In genomic region chr15:56243117-56243773, GRCh38 we compare ENCODE assay signal across 8 cellular contexts. TPM values are rescaled to one million over a fixed set of nuclear protein-coding genes. Genes with fewer than 3 reads are reported as not detected.
A peak's percentile ranks its signal among the peaks of the same experiment; 100 is the strongest.
DNase-seq lines count a peak whose midpoint lies in the region; ATAC-seq, FAIRE-seq and TF ChIP-seq lines count a peak whose summit lies in the region.

No MANE protein-coding gene starts in this region.

- intact Hi-C loops in dorsolateral prefrontal cortex (cut with DNase I): loop anchor here in 1 of 2 donors (5.0 to 10.0 kb wide), 2 partner anchors 182 to 251 kb away; partner anchors contain the start of gene NEDD4

- H3K4me1 ChIP-seq in CD4-positive, CD25-positive, alpha-beta regulatory T cell (ENCODE audit: control insufficient read depth, insufficient read depth, low read length, poor library complexity, severe bottlenecking): peaks cover 44% of the 10 kb centered on the region
- peaks cover 5 to 40% (median 20%) of the 10 kb centered on the region in 4 donors for H3K4me1 ChIP-seq in liver (ENCODE audit: control insufficient read depth in 4 of 4, insufficient read depth in 4 of 4, low read length in 3 of 4)

- DNase-seq in CD4-positive, CD25-positive, alpha-beta regulatory T cell: peak; percentile 12 to 56 (median 24)
- DNase-seq in NB4 (ENCODE audit: low read depth): peak; percentile 76
- peak; percentile 56 for DNase-seq in WTC11 (ENCODE audit: low spot score)
- DNase-seq in dorsolateral prefrontal cortex: peak; percentile 36 to 68 (median 47)
- peak; percentile 46 for DNase-seq in stimulated activated CD4-positive, alpha-beta T cell treated with anti-CD3 and anti-CD28 coated beads, Interleukin-4, amount 100 ng/mL, for 1 hour
- no peak for DNase-seq in GM19239 (ENCODE audit: insufficient read length, low spot score)

- no peaks in the 10 kb centered on the region for H3K9me3 Mint-ChIP-seq in CD4-positive, CD25-positive, alpha-beta regulatory T cell
- no peaks in the 10 kb centered on the region for H3K9me3 Mint-ChIP-seq in WTC11

- no peak for TF ChIP-seq RAD21 in liver (IDR thresholded peaks at IDR 0.05)

- H3K36me3 ChIP-seq in CD4-positive, CD25-positive, alpha-beta regulatory T cell (ENCODE audit: control insufficient read depth, insufficient read depth, low read length): no peaks in the 10 kb centered on the region
- H3K36me3 ChIP-seq in liver (ENCODE audit: control insufficient read depth in 4 of 4, insufficient read depth in 3 of 4, low read depth in 1 of 4, low read length in 3 of 4): no peaks in the 10 kb centered on the region

- H3K27ac ChIP-seq in CD4-positive, CD25-positive, alpha-beta regulatory T cell (ENCODE audit: insufficient read depth, low read length, poor library complexity, severe bottlenecking): peak overlapping the region; percentile 69
- peak overlapping the region; percentile 16 to 97 (median 92) for H3K27ac ChIP-seq in dorsolateral prefrontal cortex
- H3K27ac ChIP-seq in liver (ENCODE audit: low read depth in 1 of 2, low read length in 2 of 2): peak overlapping the region; percentile 75

- H3K9me3 ChIP-seq in CD4-positive, CD25-positive, alpha-beta regulatory T cell (ENCODE audit: control insufficient read depth in 2 of 2, low read length in 2 of 2): no peaks in the 10 kb centered on the region
- H3K9me3 ChIP-seq in liver (ENCODE audit: control insufficient read depth in 4 of 4, low read length in 3 of 4): no peaks in the 10 kb centered on the region

- no peaks in the 10 kb centered on the region for H3K27me3 ChIP-seq in CD4-positive, CD25-positive, alpha-beta regulatory T cell (ENCODE audit: control insufficient read depth, insufficient read depth, low read length)
- no peaks in the 10 kb centered on the region for H3K27me3 ChIP-seq in dorsolateral prefrontal cortex
- H3K27me3 ChIP-seq in liver (ENCODE audit: control insufficient read depth in 4 of 4, insufficient read depth in 4 of 4, low read length in 3 of 4): no peaks in the 10 kb centered on the region

- peaks cover 23 to 52% (median 31%) of the 10 kb centered on the region in 4 donors for H3K4me1 Mint-ChIP-seq in CD4-positive, CD25-positive, alpha-beta regulatory T cell
- H3K4me1 Mint-ChIP-seq in WTC11: peaks cover 37% of the 10 kb centered on the region

- H3K4me3 ChIP-seq in CD4-positive, CD25-positive, alpha-beta regulatory T cell (ENCODE audit: low read depth, low read length): peak overlapping the region; percentile 99
- H3K4me3 ChIP-seq in NB4 (ENCODE audit: low read depth, low read length) (peak overlapping the region; percentile 87), dorsolateral prefrontal cortex (peak overlapping the region; percentile 35 to 85 (median 75)), liver (ENCODE audit: low read depth in 1 of 3, low read length in 3 of 3) (peak overlapping the region; percentile 57 to 100 (median 79))

- peak overlapping the region; percentile 85 to 94 (median 93) for H3K27ac Mint-ChIP-seq in CD4-positive, CD25-positive, alpha-beta regulatory T cell
- H3K27ac Mint-ChIP-seq in WTC11: no peak overlapping the region

- H3K36me3 Mint-ChIP-seq in CD4-positive, CD25-positive, alpha-beta regulatory T cell: peaks cover 7% of the 10 kb centered on the region
- peaks cover 7% of the 10 kb centered on the region for H3K36me3 Mint-ChIP-seq in WTC11

- CTCF ChIA-PET in WTC11 (lab: Charles Lee): no interaction called here

- POLR2A ChIA-PET in WTC11 (lab: Charles Lee): no interaction called here

- WGBS in liver: 1% methylated on average over 39 of the region's 39 CpGs

- H3K4me3 Mint-ChIP-seq in CD4-positive, CD25-positive, alpha-beta regulatory T cell: peak overlapping the region; percentile 91 to 100 (median 95)
- H3K4me3 Mint-ChIP-seq in WTC11: peak overlapping the region; percentile 94

- ATAC-seq in CD4-positive, CD25-positive, alpha-beta regulatory T cell (ENCODE audit: low read depth in 2 of 2): peak; percentile 9 to 13
- ATAC-seq in GM21723 (IDR thresholded peaks at IDR 0.05; ENCODE audit: unreplicated experiment) (peak; percentile 17), WTC11 (peak; percentile 6)

- TF ChIP-seq POLR2A in NB4 (IDR thresholded peaks at IDR 0.05; ENCODE audit: extremely low read depth, insufficient read length): no peak

- TF ChIP-seq CTCF in NB4 (IDR thresholded peaks at IDR 0.05; ENCODE audit: low read depth, low read length) (no peak), WTC11 (IDR thresholded peaks at IDR 0.05) (no peak), dorsolateral prefrontal cortex (IDR thresholded peaks at IDR 0.05 in 54 of 56, conservative IDR thresholded peaks at IDR 0.05 in 2 of 56; ENCODE audit: low read depth in 1 of 56, partially characterized antibody in 56 of 56) (peak in 1 of 56 donors; percentile 14), liver (IDR thresholded peaks at IDR 0.05; ENCODE audit: low read depth, low read length, missing input control) (no peak)

- no peak for FAIRE-seq in GM19239 (lab: Jason Lieb, UNC)

- no peaks in the 10 kb centered on the region for H3K27me3 Mint-ChIP-seq in CD4-positive, CD25-positive, alpha-beta regulatory T cell
- H3K27me3 Mint-ChIP-seq in WTC11 (ENCODE audit: low read depth): no peaks in the 10 kb centered on the region

- peak overlapping the region in 1 of 2 donors; percentile 42 for H3K9ac ChIP-seq in liver (ENCODE audit: low read depth in 1 of 2, low read length in 2 of 2)

TF ChIP-seq in WTC11, 78 proteins besides CTCF, POLR2A, EP300 and RAD21 (continues in another document):
- TF ChIP-seq PREB (CRISPR knock-in tag; IDR thresholded peaks at IDR 0.05; ENCODE audit: borderline replicate concordance) (no peak), ZNF423 (CRISPR knock-in tag; IDR thresholded peaks at IDR 0.05) (0 out of 2 replicates have a peak, but pooled peaks have one; percentile 13)

TF ChIP-seq in liver, 16 proteins besides CTCF, POLR2A, EP300 and RAD21:
- TF ChIP-seq REST (IDR thresholded peaks at IDR 0.05): no peak
- TF ChIP-seq MAX (IDR thresholded peaks at IDR 0.05): no peak
- no peak for TF ChIP-seq HNF4G (IDR thresholded peaks at IDR 0.05)
- TF ChIP-seq ATF3 (IDR thresholded peaks at IDR 0.05): no peak
- TF ChIP-seq HNF4A (conservative IDR thresholded peaks at IDR 0.05): no peak
- no peak for TF ChIP-seq JUND (IDR thresholded peaks at IDR 0.05)
- TF ChIP-seq EGR1 (IDR thresholded peaks at IDR 0.05; ENCODE audit: low read depth in 2 of 2): no peak
- no peak for TF ChIP-seq ZBTB33 (IDR thresholded peaks at IDR 0.05)
- TF ChIP-seq FOXA2 (IDR thresholded peaks at IDR 0.05): no peak
- TF ChIP-seq FOXA1 (IDR thresholded peaks at IDR 0.05): no peak
- TF ChIP-seq GABPA (IDR thresholded peaks at IDR 0.05 in 1 of 2, conservative IDR thresholded peaks at IDR 0.05 in 1 of 2): no peak
- no peak for TF ChIP-seq TAF1 (conservative IDR thresholded peaks at IDR 0.05)
- TF ChIP-seq YY1 (IDR thresholded peaks at IDR 0.05): no peak
- TF ChIP-seq RXRA (IDR thresholded peaks at IDR 0.05): no peak
- TF ChIP-seq NR2F2 (IDR thresholded peaks at IDR 0.05): no peak
- no peak for TF ChIP-seq SP1 (IDR thresholded peaks at IDR 0.05)

RNA-seq across cellular contexts. Expression of gene RFX7, which starts 0.4 kb away (rescaled TPM):
- total RNA-seq in CD4-positive, CD25-positive, alpha-beta regulatory T cell: 41.2 TPM
- 1 to 10 TPM; 4.2 to 5.6 (median 5.0) TPM for polyA plus RNA-seq in CD4-positive, CD25-positive, alpha-beta regulatory T cell
- total RNA-seq in WTC11 (2021) (36.0 to 38.0 TPM (median 36.0 TPM) in 3 replicates), dorsolateral prefrontal cortex (10 to 100 TPM; 17.9 to 38.0 (median 26.5) TPM), liver (1 to 10 TPM; 2.4 to 4.2 TPM)
- 1 to 10 TPM; 1.3 TPM for polyA plus RNA-seq in liver
